Comparison of ENCODE assay signal across 8 cellular contexts in genomic region chr12:104986022-104986941, GRCh38. TPM values are rescaled to one million over a fixed set of nuclear protein-coding genes. Genes with fewer than 3 reads are reported as not detected.
DNase-seq lines count a peak whose midpoint lies in the region; ATAC-seq and TF ChIP-seq lines count a peak whose summit lies in the region.

Gene NOPCHAP1, plus strand, starts transcription at chr12:104986316. Its CDS starts 37 bp downstream, at chr12:104986353.

- intact Hi-C loops in lower leg skin (cut with DNase I; ENCODE audit: low total_unique reads), result no loop called here

- peak within 1 kb of the TSS; percentile 42 for H3K27ac ChIP-seq in duodenal mucosa (ENCODE audit: low read depth, low read length)

- H3K9me3 ChIP-seq in duodenal mucosa (ENCODE audit: control insufficient read depth in 1 of 2, low read length in 2 of 2), result no peaks in the 10 kb centered on the region

- 0 to 1% methylated on average over 38 to 50 of the region's 59 CpGs for WGBS in lower leg skin, 2 donors

- H3K36me3 ChIP-seq in duodenal mucosa (ENCODE audit: control insufficient read depth in 1 of 2, insufficient read depth in 2 of 2, low read length in 2 of 2), result peaks cover 3 to 12% of the 10 kb centered on the region in 2 donors

- H3K4me3 ChIP-seq in duodenal mucosa (ENCODE audit: low read depth in 1 of 2, low read length in 2 of 2) (peak within 1 kb of the TSS; percentile 82 to 87), lower leg skin (ENCODE audit: low read depth, poor library complexity, severe bottlenecking) (peak within 1 kb of the TSS; percentile 74)

- peak within 1 kb of the TSS; percentile 58 to 62 for H3K9ac ChIP-seq in duodenal mucosa (ENCODE audit: low read depth in 1 of 2, low read length in 2 of 2)

- H3K27me3 ChIP-seq in duodenal mucosa (ENCODE audit: control insufficient read depth in 1 of 2, insufficient read depth in 2 of 2, low read length in 2 of 2), result no peaks in the 10 kb centered on the region

- TF ChIP-seq CTCF in lower leg skin (IDR thresholded peaks at IDR 0.05), result no peak

- ATAC-seq in GM19397 (IDR thresholded peaks at IDR 0.05; ENCODE audit: unreplicated experiment), result peak; percentile 94
- ATAC-seq in HG03565 (IDR thresholded peaks at IDR 0.05; ENCODE audit: unreplicated experiment), result peak; percentile 80

- peaks cover 12 to 13% of the 10 kb centered on the region in 2 donors for H3K4me1 ChIP-seq in duodenal mucosa (ENCODE audit: control insufficient read depth in 1 of 2, insufficient read depth in 2 of 2, low read length in 2 of 2)

- TF ChIP-seq POLR2A in lower leg skin (IDR thresholded peaks at IDR 0.05), result no peak

- DNase-seq in CD1c-positive myeloid dendritic cell (ENCODE audit: extremely low spot score) (peak; percentile 93), NCI-H774 (lab: John Stamatoyannopoulos, UW) (peak; percentile 94), lower leg skin (ENCODE audit: low spot score in 2 of 2) (peak; percentile 93 to 98)
- peak; percentile 92 to 94 for DNase-seq in activated CD4-positive, alpha-beta T cell treated with anti-CD3 and anti-CD28 coated beads, Interleukin-2, amount 50 U/mL, for 48 hours
- DNase-seq in stimulated activated CD4-positive, alpha-beta T cell treated with anti-CD3 and anti-CD28 coated beads, Interleukin-4, amount 100 ng/mL, for 4 hours, result peak; percentile 81 to 82

RNA-seq across cellular contexts. Expression of gene NOPCHAP1, which starts in this region (rescaled TPM):
- total RNA-seq in lower leg skin, result 1 to 10 TPM; 2.0 to 5.4 (median 3.6) TPM

Comparison
In these comparisons a context has a peak if more than half of its experiments do, and no peak if none do; other contexts are left out.
1. Peak in every context shown above with its lines: DNase-seq, ATAC-seq, H3K4me3 ChIP-seq and H3K27ac ChIP-seq.